16 cellular contexts compared by ENCODE assay signal in the genomic region with DNA sequence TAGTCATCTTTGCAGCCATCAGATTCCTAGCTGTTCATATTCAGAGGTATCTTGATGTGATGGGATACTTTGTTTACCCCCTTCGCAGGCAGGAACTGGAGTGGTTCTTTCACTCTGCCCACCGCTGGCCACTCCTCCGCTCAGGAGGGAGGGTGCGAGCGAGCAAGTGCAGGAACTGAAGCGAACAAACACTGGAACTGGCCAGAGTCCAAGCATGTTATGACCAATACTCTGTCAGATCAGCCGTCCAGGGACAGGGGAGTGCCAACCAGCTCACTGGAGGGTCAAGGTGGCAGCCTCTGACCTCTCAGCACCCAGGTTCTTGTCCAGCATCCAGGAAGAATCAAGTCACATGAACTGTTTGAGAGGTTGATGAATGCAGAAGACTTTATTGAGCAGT. TPM values are rescaled to one million over a fixed set of nuclear protein-coding genes. Genes with fewer than 3 reads are reported as not detected.
DNase-seq lines count a peak whose midpoint lies in the region; ATAC-seq and FAIRE-seq lines count a peak whose summit lies in the region.
"Had no signal": no experiment of that assay in that cellular context is flagged by ENCODE, and none has a peak within 500 bp of the region (broad histone marks: within the 10 kb centered on the region; RNA-seq: fewer than 3 reads in every experiment).

No MANE protein-coding gene starts in this region.

- peaks cover 0 to 2% of the 10 kb centered on the region in 2 donors for H3K4me1 ChIP-seq in small intestine (ENCODE audit: control insufficient read depth in 2 of 2, insufficient read depth in 1 of 2, low read depth in 1 of 2, low read length in 1 of 2)

- WGBS in small intestine, 3 donors: 23 to 50% (median 36%) methylated on average over 7 of the region's 7 CpGs

- H3K27ac ChIP-seq in small intestine (ENCODE audit: low read depth in 1 of 2, low read length in 1 of 2): no peak overlapping the region
- H3K27ac ChIP-seq: 22Rv1 had no signal

- FAIRE-seq in small intestine (lab: Jason Lieb, UNC): no peak

- H3K9me3 ChIP-seq in small intestine (ENCODE audit: control insufficient read depth, low read depth): no peaks in the 10 kb centered on the region

- DNase-seq in DMS53 (lab: John Stamatoyannopoulos, UW) (peak; percentile 52), DMS53 treated with DMSO at 0.1 percent for 48 hours (lab: John Stamatoyannopoulos, UW; ENCODE audit: unreplicated experiment) (no peak), SHP77 treated with DMSO at 0.1 percent for 48 hours (lab: John Stamatoyannopoulos, UW) (peak; percentile 14), kidney glomerular epithelial cell (lab: John Stamatoyannopoulos, UW) (peak; percentile 38), small intestine (peak; percentile 86), NAMALWA (ENCODE audit: low spot score) (no peak), GOT3 (lab: John Stamatoyannopoulos, UW) (no peak)
- DNase-seq: activated CD4-positive, alpha-beta T cell treated with anti-CD3 and anti-CD28 coated beads, Interleukin-2, amount 50 U/mL, for 4 hours; activated T-cell treated with anti-CD3 and anti-CD28 coated beads, Interleukin-2, amount 50 U/mL, for 72 hours; C1 segment of cervical spinal cord; glutamatergic neuron; islet precursor cell; posterior cingulate gyrus; stimulated activated naive CD8-positive, alpha-beta T cell treated with anti-CD3 and anti-CD28 coated beads, Interleukin-15, amount 100 ng/mL, for 72 hours had no signal

- no peaks in the 10 kb centered on the region for H3K27me3 ChIP-seq in small intestine (ENCODE audit: control insufficient read depth in 2 of 2, insufficient read depth in 2 of 2, low read length in 2 of 2)

- no peak for ATAC-seq in HG03095 (IDR thresholded peaks at IDR 0.05; ENCODE audit: unreplicated experiment)
- ATAC-seq: activated T-cell treated with anti-CD3 and anti-CD28 coated beads, Interleukin-2, amount 50 U/mL, for 72 hours; stimulated activated naive CD8-positive, alpha-beta T cell treated with anti-CD3 and anti-CD28 coated beads, Interleukin-15, amount 100 ng/mL, for 72 hours had no signal

- H3K4me3 ChIP-seq in small intestine (ENCODE audit: low read depth in 1 of 2, low read length in 2 of 2): no peak overlapping the region

- no peaks in the 10 kb centered on the region for H3K36me3 ChIP-seq in small intestine (ENCODE audit: control insufficient read depth in 2 of 2, insufficient read depth in 2 of 2, low read length in 2 of 2)

RNA-seq across cellular contexts. Expression of gene MANBA, which starts 18.0 kb away (rescaled TPM):
- 10 to 100 TPM in 1 of 3 donors, 1 to 10 TPM in 2; 4.7 to 11.7 (median 4.9) TPM for polyA plus RNA-seq in small intestine

RNA-seq across cellular contexts. Expression of gene UBE2D3, which starts 48.6 kb away (rescaled TPM):
- 100 to 1,000 TPM; 173 to 249 (median 232) TPM for polyA plus RNA-seq in small intestine

Comparison
In these comparisons a context has a peak if more than half of its experiments do, and no peak if none do; other contexts are left out.
1. DNase-seq: peak in DMS53 (single experiment), SHP77 treated with DMSO at 0.1 percent for 48 hours (single experiment), kidney glomerular epithelial cell (single experiment) and small intestine (single experiment); none in DMS53 treated with DMSO at 0.1 percent for 48 hours (single experiment), NAMALWA (single experiment) and GOT3 (single experiment).